In genomic region chrX:48539345-48540014, GRCh38 we compare ENCODE assay signal across 8 cellular contexts. TPM values are rescaled to one million over a fixed set of nuclear protein-coding genes. Genes with fewer than 3 reads are reported as not detected.
A peak's percentile ranks its signal among the peaks of the same experiment; 100 is the strongest.
DNase-seq lines count a peak whose midpoint lies in the region; ATAC-seq and TF ChIP-seq lines count a peak whose summit lies in the region.

A gene with protein sequence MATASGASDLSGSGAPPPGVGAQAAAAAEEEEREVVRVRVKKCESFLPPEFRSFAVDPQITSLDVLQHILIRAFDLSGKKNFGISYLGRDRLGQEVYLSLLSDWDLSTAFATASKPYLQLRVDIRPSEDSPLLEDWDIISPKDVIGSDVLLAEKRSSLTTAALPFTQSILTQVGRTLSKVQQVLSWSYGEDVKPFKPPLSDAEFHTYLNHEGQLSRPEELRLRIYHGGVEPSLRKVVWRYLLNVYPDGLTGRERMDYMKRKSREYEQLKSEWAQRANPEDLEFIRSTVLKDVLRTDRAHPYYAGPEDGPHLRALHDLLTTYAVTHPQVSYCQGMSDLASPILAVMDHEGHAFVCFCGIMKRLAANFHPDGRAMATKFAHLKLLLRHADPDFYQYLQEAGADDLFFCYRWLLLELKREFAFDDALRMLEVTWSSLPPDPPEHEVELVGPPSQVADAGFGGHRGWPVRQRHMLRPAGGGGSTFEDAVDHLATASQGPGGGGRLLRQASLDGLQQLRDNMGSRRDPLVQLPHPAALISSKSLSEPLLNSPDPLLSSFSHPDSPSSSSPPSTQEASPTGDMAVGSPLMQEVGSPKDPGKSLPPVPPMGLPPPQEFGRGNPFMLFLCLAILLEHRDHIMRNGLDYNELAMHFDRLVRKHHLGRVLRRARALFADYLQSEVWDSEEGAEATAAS (plus strand): TSS chrX:48539714. CDS start chrX:48539798, 84 bp downstream.

- DNase-seq in CD1c-positive myeloid dendritic cell (ENCODE audit: extremely low spot score) (peak; percentile 97), NCI-H82 (lab: John Stamatoyannopoulos, UW) (peak; percentile 99), dorsolateral prefrontal cortex (peak; percentile 85 to 97 (median 94)), right lobe of liver (peak; percentile 96 to 97 (median 96))
- peak; percentile 98 for DNase-seq in activated CD4-positive, alpha-beta memory T cell treated with anti-CD3 and anti-CD28 coated beads for 36 hours
- DNase-seq in stimulated activated CD4-positive, alpha-beta T cell treated with anti-CD3 and anti-CD28 coated beads, Interleukin-4, amount 100 ng/mL, for 4 hours = peak; percentile 94 to 98

- no peaks in the 10 kb centered on the region for H3K27me3 Mint-ChIP-seq in activated CD4-positive, alpha-beta memory T cell treated with anti-CD3 and anti-CD28 coated beads for 36 hours

- POLR2A ChIA-PET in activated CD4-positive, alpha-beta memory T cell treated with anti-CD3 and anti-CD28 coated beads for 36 hours (lab: Charles Lee) = interaction anchor here (0.9 to 1.6 kb wide), 4 partner anchors 18 to 71 kb away, joined by 3 to 12 read pairs (median 6); partner anchors contain the start of genes EBP and RBM3

- ATAC-seq in GM19395 (IDR thresholded peaks at IDR 0.05; ENCODE audit: unreplicated experiment) = peak; percentile 72
- ATAC-seq in HG03575 (IDR thresholded peaks at IDR 0.05; ENCODE audit: extremely low read depth, insufficient number of reproducible peaks, low FRiP score, unreplicated experiment) = peak; percentile 28
- ATAC-seq in right lobe of liver = peak; percentile 90 to 94 (median 92)

- no peaks in the 10 kb centered on the region for H3K36me3 ChIP-seq in right lobe of liver

- H3K4me1 Mint-ChIP-seq in activated CD4-positive, alpha-beta memory T cell treated with anti-CD3 and anti-CD28 coated beads for 36 hours (ENCODE audit: low read depth) = peaks cover 19% of the 10 kb centered on the region

- peaks cover 0 to 4% (median 0%) of the 10 kb centered on the region in 4 donors for H3K4me1 ChIP-seq in right lobe of liver

- intact Hi-C loops in activated CD4-positive, alpha-beta memory T cell treated with anti-CD3 and anti-CD28 coated beads for 36 hours (cut with micrococcal nuclease) = loop anchor here (1.0 kb wide), 6 partner anchors 18 to 380 kb away; partner anchors contain the start of genes EBP, PIM2 and RBM3
- intact Hi-C loops in dorsolateral prefrontal cortex (cut with DNase I) = loop anchor here (1.0 to 2.0 kb wide), 3 partner anchors 17 to 63 kb away; partner anchors contain the start of genes FTSJ1 (in 1 of the 2) and RBM3 (in 1 of the 2)
- intact Hi-C loops in right lobe of liver (cut with DNase I) = no loop called here

- peak in 50 of 56 donors; percentile 13 to 68 (median 50) for TF ChIP-seq CTCF in dorsolateral prefrontal cortex (IDR thresholded peaks at IDR 0.05 in 54 of 56, conservative IDR thresholded peaks at IDR 0.05 in 2 of 56; ENCODE audit: low read depth in 1 of 56, partially characterized antibody in 56 of 56)
- peak; percentile 14 to 51 (median 26) for TF ChIP-seq CTCF in right lobe of liver (IDR thresholded peaks at IDR 0.05)

- H3K4me3 Mint-ChIP-seq in activated CD4-positive, alpha-beta memory T cell treated with anti-CD3 and anti-CD28 coated beads for 36 hours = peak within 1 kb of the TSS; percentile 84

- H3K27ac ChIP-seq in dorsolateral prefrontal cortex (peak within 1 kb of the TSS in 58 of 59 donors; percentile 65 to 96 (median 88)), right lobe of liver (peak within 1 kb of the TSS; percentile 69 to 84 (median 78))

- H3K36me3 Mint-ChIP-seq in activated CD4-positive, alpha-beta memory T cell treated with anti-CD3 and anti-CD28 coated beads for 36 hours = peaks cover 9% of the 10 kb centered on the region

- 44% methylated on average over 27 of the region's 58 CpGs for WGBS in right lobe of liver (ENCODE audit: insufficient coverage, low coverage, low lambda C conversion rate, missing lambda C conversion rate)

- H3K27me3 ChIP-seq in dorsolateral prefrontal cortex (peaks cover 0 to 26% (median 0%) of the 10 kb centered on the region in 45 donors), right lobe of liver (no peaks in the 10 kb centered on the region)

- H3K4me3 ChIP-seq in dorsolateral prefrontal cortex (peak within 1 kb of the TSS; percentile 34 to 84 (median 69)), right lobe of liver (peak within 1 kb of the TSS; percentile 53 to 72 (median 69))

- H3K9me3 Mint-ChIP-seq in activated CD4-positive, alpha-beta memory T cell treated with anti-CD3 and anti-CD28 coated beads for 36 hours = no peaks in the 10 kb centered on the region

- peak; percentile 55 for TF ChIP-seq POLR2A in right lobe of liver (IDR thresholded peaks at IDR 0.05)

- CTCF ChIA-PET in activated CD4-positive, alpha-beta memory T cell treated with anti-CD3 and anti-CD28 coated beads for 36 hours (lab: Charles Lee) = interaction anchor here (0.6 to 1.3 kb wide), 3 partner anchors 10 to 73 kb away, joined by 3 to 5 read pairs (median 3); no protein-coding TSS in a partner anchor

- peak within 1 kb of the TSS; percentile 97 for H3K27ac Mint-ChIP-seq in activated CD4-positive, alpha-beta memory T cell treated with anti-CD3 and anti-CD28 coated beads for 36 hours

- no peaks in the 10 kb centered on the region for H3K9me3 ChIP-seq in right lobe of liver

RNA-seq across cellular contexts. Expression of the gene that starts here (rescaled TPM):
- 10 to 100 TPM; 13.5 to 16.2 TPM for total RNA-seq in activated CD4-positive, alpha-beta memory T cell treated with anti-CD3 and anti-CD28 coated beads for 36 hours
- total RNA-seq in dorsolateral prefrontal cortex = 10 to 100 TPM; 15.0 to 35.0 (median 22.4) TPM
- 1 to 10 TPM; 4.3 to 7.5 (median 5.6) TPM for total RNA-seq in right lobe of liver

Comparison
In these comparisons a context has a peak if more than half of its experiments do, and no peak if none do; other contexts are left out.
1. Peak in every context shown above with its lines: DNase-seq, ATAC-seq, H3K4me3 ChIP-seq and H3K27ac ChIP-seq.
2. ATAC-seq: peak in every context shown above with its lines; median percentile 92 in right lobe of liver; 72 in GM19395; 28 in HG03575.
3. intact Hi-C loops: an anchor here in activated CD4-positive, alpha-beta memory T cell treated with anti-CD3 and anti-CD28 coated beads for 36 hours (1.0 kb wide) and dorsolateral prefrontal cortex (1.0 to 2.0 kb wide); none called in right lobe of liver.